9 cellular contexts compared by ENCODE assay signal in genomic region chr7:39312254-39312989, GRCh38.
"Had no signal": no experiment of that assay in that cellular context is flagged by ENCODE, and none has a peak within 500 bp of the region (broad histone marks: within the 10 kb centered on the region; RNA-seq: fewer than 3 reads in every experiment).

No MANE protein-coding gene starts in this region.

- ATAC-seq: K562 had no signal

- H3K9ac ChIP-seq: GM23248 had no signal

- H3K9me3 Mint-ChIP-seq: H9 had no signal

- FAIRE-seq: H54, K562 had no signal

- H2AFZ ChIP-seq: GM23248 had no signal

- H3K4me3 ChIP-seq: GM23248, K562 had no signal

- H3K4me3 Mint-ChIP-seq: H9 had no signal

- DNase-seq: GM23248, GOT3, H9, HCEC 1CT, IMR-90, KG1 had no signal

- H3K27ac ChIP-seq: GM23248, HL-60 had no signal
